Comparison of ENCODE assay signal across 1 cellular context in genomic region chr2:225042800-225043167, GRCh38.
TF ChIP-seq lines count a peak whose summit lies in the region.

No MANE protein-coding gene starts in this region.

TF ChIP-seq in GM23338, 12 proteins besides CTCF, POLR2A, EP300 and RAD21 (continued from another document):
- TF ChIP-seq REST (IDR thresholded peaks at IDR 0.05; ENCODE audit: unreplicated experiment), result no peak
